ENCODE assay signal across 21 cellular contexts in the genomic region with DNA sequence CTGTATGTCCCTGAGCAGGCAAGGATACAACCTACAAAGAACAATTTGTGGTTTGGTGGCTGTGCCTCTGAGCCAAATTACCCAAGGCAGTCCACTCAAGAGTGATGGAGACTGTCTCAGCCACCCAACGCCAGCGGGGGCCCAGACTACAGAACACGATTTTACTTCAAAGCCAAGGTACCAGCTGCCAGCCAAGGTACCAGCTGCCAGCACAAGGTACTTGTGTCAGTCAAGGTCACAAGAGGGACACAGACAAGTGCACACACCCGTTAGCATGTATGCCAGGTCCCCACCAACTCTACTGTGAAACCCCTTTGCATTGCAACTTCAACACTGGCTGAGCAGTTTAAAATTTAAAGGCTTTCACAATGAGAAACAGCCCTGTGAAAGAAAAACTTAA. TPM values are rescaled to one million over a fixed set of nuclear protein-coding genes. Genes with fewer than 3 reads are reported as not detected.
DNase-seq lines count a peak whose midpoint lies in the region; ATAC-seq and TF ChIP-seq lines count a peak whose summit lies in the region.
"Had no signal": no experiment of that assay in that cellular context is flagged by ENCODE, and none has a peak within 500 bp of the region (broad histone marks: within the 10 kb centered on the region; RNA-seq: fewer than 3 reads in every experiment).

No MANE protein-coding gene starts in this region.

- H3K9me3 ChIP-seq in cardiac muscle cell (ENCODE audit: low read depth) (no peaks in the 10 kb centered on the region), left ventricle myocardium inferior (replicated peaks) (no peaks in the 10 kb centered on the region), SJCRH30 (replicated peaks) (no peaks in the 10 kb centered on the region), gastrocnemius medialis (no peaks in the 10 kb centered on the region)
- H3K9me3 ChIP-seq: SK-N-SH had no signal

- H3K27me3 ChIP-seq in cardiac muscle cell, result no peaks in the 10 kb centered on the region
- no peaks in the 10 kb centered on the region for H3K27me3 ChIP-seq in left ventricle myocardium inferior (ENCODE audit: low read depth)
- H3K27me3 ChIP-seq in SJCRH30, result no peaks in the 10 kb centered on the region
- no peaks in the 10 kb centered on the region for H3K27me3 ChIP-seq in gastrocnemius medialis

- H3K27ac ChIP-seq in cardiac muscle cell (peak overlapping the region; percentile 7), left ventricle myocardium inferior (replicated peaks) (no peak overlapping the region), SJCRH30 (peak overlapping the region; percentile 32), gastrocnemius medialis (peak overlapping the region; percentile 81 to 88 (median 85))
- H3K27ac ChIP-seq: HL-60, KMS-11 had no signal

- H3K36me3 ChIP-seq in cardiac muscle cell (no peaks in the 10 kb centered on the region), left ventricle myocardium inferior (no peaks in the 10 kb centered on the region), SJCRH30 (no peaks in the 10 kb centered on the region), gastrocnemius medialis (no peaks in the 10 kb centered on the region)

- intact Hi-C loops in left ventricle myocardium inferior (cut with micrococcal nuclease) (no loop called here), gastrocnemius medialis (cut with DNase I; ENCODE audit: low total_unique reads) (no loop called here)

- TF ChIP-seq CTCF in cardiac muscle cell (IDR thresholded peaks at IDR 0.05; ENCODE audit: low read depth, low read length) (no peak), left ventricle myocardium inferior (IDR thresholded peaks at IDR 0.05; ENCODE audit: borderline replicate concordance) (no peak), gastrocnemius medialis (IDR thresholded peaks at IDR 0.05 in 4 of 5, conservative IDR thresholded peaks at IDR 0.05 in 1 of 5) (no peak)

- peaks cover 22% of the 10 kb centered on the region for H3K4me1 ChIP-seq in cardiac muscle cell (ENCODE audit: low read depth)
- peaks cover 54% of the 10 kb centered on the region for H3K4me1 ChIP-seq in left ventricle myocardium inferior
- peaks cover 43% of the 10 kb centered on the region for H3K4me1 ChIP-seq in SJCRH30
- H3K4me1 ChIP-seq in gastrocnemius medialis, result peaks cover 66 to 73% of the 10 kb centered on the region in 2 donors

- no peak for TF ChIP-seq POLR2A in gastrocnemius medialis (IDR thresholded peaks at IDR 0.05)

- DNase-seq in NCI-H1092 treated with DMSO at 0.1 percent for 48 hours (lab: John Stamatoyannopoulos, UW) (peak; percentile 42), NCI-H1092 (lab: John Stamatoyannopoulos, UW) (no peak), cardiac muscle cell (ENCODE audit: low read depth in 1 of 2, low spot score in 1 of 2) (no peak), left ventricle myocardium inferior (no peak), SJCRH30 (peak in 1 of 2 experiments; percentile 31), gastrocnemius medialis (peak in 1 of 2 donors; percentile 60), GM19240 (ENCODE audit: insufficient read length, low spot score) (no peak)
- no peak for DNase-seq in activated naive CD4-positive, alpha-beta T cell (lab: John Stamatoyannopoulos, UW)
- DNase-seq: 8988T, COR-L47, DMS153, NCI-H1436, NCI-H1930, NCI-H226, SHP77 had no signal

- in situ Hi-C loops in gastrocnemius medialis (cut with MboI; ENCODE audit: low sequenced_read_pairs in 4 of 4), result no loop called here

- H3K4me3 ChIP-seq in cardiac muscle cell (no peak overlapping the region), left ventricle myocardium inferior (no peak overlapping the region), SJCRH30 (peak overlapping the region; percentile 1; the same call in 1 of the 2 replicates), gastrocnemius medialis (peak overlapping the region in 1 of 4 donors; percentile 15)
- H3K4me3 ChIP-seq: GM23338 had no signal

- peak in 1 of 2 donors; percentile 24 for ATAC-seq in gastrocnemius medialis
- ATAC-seq: HCT116 had no signal

RNA-seq across cellular contexts. Expression of a gene that starts 23.5 kb away (rescaled TPM):
- 4.5 and 10.4 TPM in 2 replicates for total RNA-seq in cardiac muscle cell
- 7.5 and 12.6 TPM in 2 replicates for polyA plus RNA-seq in cardiac muscle cell
- total RNA-seq in left ventricle myocardium inferior, result 14.9 TPM
- total RNA-seq in SJCRH30 (2014; rRNA removed; shearing (Covaris generic)), result 0.18 and 0.24 TPM in 2 replicates
- 1 to 10 TPM; 2.8 to 4.7 (median 3.0) TPM for total RNA-seq in gastrocnemius medialis
- total RNA-seq: HT1080 had no signal
